ENCODE assay signal across 21 cellular contexts in genomic region chr13:84661718-84662117, GRCh38.
DNase-seq lines count a peak whose midpoint lies in the region; TF ChIP-seq lines count a peak whose summit lies in the region.
"Had no signal": no experiment of that assay in that cellular context is flagged by ENCODE, and none has a peak within 500 bp of the region (broad histone marks: within the 10 kb centered on the region; RNA-seq: fewer than 3 reads in every experiment).

No MANE protein-coding gene starts in this region.

- H3K9me3 ChIP-seq in sigmoid colon = no peaks in the 10 kb centered on the region
- H3K9me3 ChIP-seq: Caco-2, HAP-1 had no signal

- DNase-seq in GM03348 (ENCODE audit: low spot score) = peak; percentile 2
- peak; percentile 31 for DNase-seq in HT1080 (ENCODE audit: low read depth)
- peak; percentile 27 for DNase-seq in RPMI7951 (ENCODE audit: low read depth)
- no peak for DNase-seq in activated gamma-delta T cell (lab: John Stamatoyannopoulos, UW)
- DNase-seq in NCI-H2107 treated with DMSO at 0.1 percent for 48 hours (lab: John Stamatoyannopoulos, UW; ENCODE audit: unreplicated experiment) = no peak
- no peak for DNase-seq in sigmoid colon
- no peak for DNase-seq in HUDEP-2 (lab: John Stamatoyannopoulos, UW; ENCODE audit: unreplicated experiment in 76 of 76)
- DNase-seq: Caco-2; CD4-positive, alpha-beta memory T cell; GF-D8; Karpas-422; NCI-H1092 treated with DMSO at 0.1 percent for 48 hours; NCI-H146; NCI-H2081; NCI-H2171 treated with DMSO at 0.1 percent for 48 hours; NCI-H524 treated with DMSO at 0.1 percent for 48 hours; NCI-H82; SW 1271; T-helper 2 cell had no signal

- H3K4me3 ChIP-seq in sigmoid colon = no peak overlapping the region
- H3K4me3 ChIP-seq: BLaER1 treated with 17β-estradiol and CSF1 and Interleukin-3, amounts not matched to agents 10 nM and 100 nM; HAP-1 had no signal

- 79 to 84% methylated on average over 5 of the region's 5 CpGs for WGBS in sigmoid colon, 2 donors

- H3K27ac ChIP-seq in sigmoid colon = no peak overlapping the region
- H3K27ac ChIP-seq: BLaER1 treated with 17β-estradiol and CSF1 and Interleukin-3, amounts not matched to agents 10 nM and 100 nM had no signal

- no peaks in the 10 kb centered on the region for H3K27me3 ChIP-seq in sigmoid colon
- H3K27me3 ChIP-seq: BLaER1 treated with 17β-estradiol and CSF1 and Interleukin-3, amounts not matched to agents 10 nM and 100 nM had no signal

- peaks cover 0 to 8% (median 0%) of the 10 kb centered on the region in 4 donors for H3K4me1 ChIP-seq in sigmoid colon
- H3K4me1 ChIP-seq: Caco-2 had no signal

- no peak for TF ChIP-seq EP300 in sigmoid colon (IDR thresholded peaks at IDR 0.05)

- no peaks in the 10 kb centered on the region for H3K36me3 ChIP-seq in sigmoid colon
- H3K36me3 ChIP-seq: BLaER1 treated with 17β-estradiol and CSF1 and Interleukin-3, amounts not matched to agents 10 nM and 100 nM; HAP-1 had no signal

- TF ChIP-seq POLR2A in sigmoid colon (IDR thresholded peaks at IDR 0.05) = no peak

- no peak for TF ChIP-seq CTCF in sigmoid colon (IDR thresholded peaks at IDR 0.05)

- intact Hi-C loops in sigmoid colon (cut with DNase I) = no loop called here

Comparison
In these comparisons a context has a peak if more than half of its experiments do, and no peak if none do; other contexts are left out.
1. DNase-seq: peak in GM03348 (single experiment), HT1080 (single experiment) and RPMI7951 (single experiment); none in activated gamma-delta T cell (single experiment), NCI-H2107 treated with DMSO at 0.1 percent for 48 hours (single experiment), sigmoid colon (single experiment) and HUDEP-2 (0 of 76).